ENCODE assay signal across 2 cellular contexts in the genomic region with DNA sequence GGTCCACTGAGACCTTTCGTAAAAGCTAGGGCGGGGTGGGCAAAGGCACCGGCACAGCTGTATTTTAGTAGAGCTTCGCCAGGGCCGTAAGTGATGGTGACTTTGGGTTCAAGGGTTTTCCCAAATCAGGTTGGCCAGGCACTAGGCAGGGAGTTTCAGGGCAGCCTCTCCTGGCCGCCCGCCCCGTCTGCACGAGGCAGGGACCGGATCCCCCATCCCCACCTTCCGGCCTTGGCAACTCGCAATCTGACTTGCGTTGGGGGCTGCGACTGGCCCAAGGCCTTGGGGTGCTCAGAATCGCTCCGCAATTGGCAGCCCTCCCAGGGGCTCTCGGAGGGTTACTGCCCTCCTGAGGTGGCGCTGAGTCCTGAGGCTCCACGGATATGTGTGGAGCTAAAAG.
TF ChIP-seq lines count a peak whose summit lies in the region.

No MANE protein-coding gene starts in this region.

TF ChIP-seq in SK-N-SH, 30 proteins besides CTCF, POLR2A, EP300 and RAD21 (continued from another document):
- TF ChIP-seq, protein P1, sequence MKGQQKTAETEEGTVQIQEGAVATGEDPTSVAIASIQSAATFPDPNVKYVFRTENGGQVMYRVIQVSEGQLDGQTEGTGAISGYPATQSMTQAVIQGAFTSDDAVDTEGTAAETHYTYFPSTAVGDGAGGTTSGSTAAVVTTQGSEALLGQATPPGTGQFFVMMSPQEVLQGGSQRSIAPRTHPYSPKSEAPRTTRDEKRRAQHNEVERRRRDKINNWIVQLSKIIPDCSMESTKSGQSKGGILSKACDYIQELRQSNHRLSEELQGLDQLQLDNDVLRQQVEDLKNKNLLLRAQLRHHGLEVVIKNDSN (IDR thresholded peaks at IDR 0.05; ENCODE audit: borderline replicate concordance, low read depth), result no peak
- TF ChIP-seq, protein P2, sequence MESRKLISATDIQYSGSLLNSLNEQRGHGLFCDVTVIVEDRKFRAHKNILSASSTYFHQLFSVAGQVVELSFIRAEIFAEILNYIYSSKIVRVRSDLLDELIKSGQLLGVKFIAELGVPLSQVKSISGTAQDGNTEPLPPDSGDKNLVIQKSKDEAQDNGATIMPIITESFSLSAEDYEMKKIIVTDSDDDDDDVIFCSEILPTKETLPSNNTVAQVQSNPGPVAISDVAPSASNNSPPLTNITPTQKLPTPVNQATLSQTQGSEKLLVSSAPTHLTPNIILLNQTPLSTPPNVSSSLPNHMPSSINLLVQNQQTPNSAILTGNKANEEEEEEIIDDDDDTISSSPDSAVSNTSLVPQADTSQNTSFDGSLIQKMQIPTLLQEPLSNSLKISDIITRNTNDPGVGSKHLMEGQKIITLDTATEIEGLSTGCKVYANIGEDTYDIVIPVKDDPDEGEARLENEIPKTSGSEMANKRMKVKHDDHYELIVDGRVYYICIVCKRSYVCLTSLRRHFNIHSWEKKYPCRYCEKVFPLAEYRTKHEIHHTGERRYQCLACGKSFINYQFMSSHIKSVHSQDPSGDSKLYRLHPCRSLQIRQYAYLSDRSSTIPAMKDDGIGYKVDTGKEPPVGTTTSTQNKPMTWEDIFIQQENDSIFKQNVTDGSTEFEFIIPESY (IDR thresholded peaks at IDR 0.05; ENCODE audit: borderline replicate concordance, low read depth), result no peak
- TF ChIP-seq CHD2 (IDR thresholded peaks at IDR 0.05; ENCODE audit: low read length, partially characterized antibody) (no peak), MXI1 (IDR thresholded peaks at IDR 0.05; ENCODE audit: low read depth, low read length) (no peak)

TF ChIP-seq in SK-N-SH treated with all-trans-retinoic acid at 6 μM for 48 hours, 23 proteins besides CTCF, POLR2A, EP300 and RAD21 (continued from another document):
- TF ChIP-seq, protein P3, sequence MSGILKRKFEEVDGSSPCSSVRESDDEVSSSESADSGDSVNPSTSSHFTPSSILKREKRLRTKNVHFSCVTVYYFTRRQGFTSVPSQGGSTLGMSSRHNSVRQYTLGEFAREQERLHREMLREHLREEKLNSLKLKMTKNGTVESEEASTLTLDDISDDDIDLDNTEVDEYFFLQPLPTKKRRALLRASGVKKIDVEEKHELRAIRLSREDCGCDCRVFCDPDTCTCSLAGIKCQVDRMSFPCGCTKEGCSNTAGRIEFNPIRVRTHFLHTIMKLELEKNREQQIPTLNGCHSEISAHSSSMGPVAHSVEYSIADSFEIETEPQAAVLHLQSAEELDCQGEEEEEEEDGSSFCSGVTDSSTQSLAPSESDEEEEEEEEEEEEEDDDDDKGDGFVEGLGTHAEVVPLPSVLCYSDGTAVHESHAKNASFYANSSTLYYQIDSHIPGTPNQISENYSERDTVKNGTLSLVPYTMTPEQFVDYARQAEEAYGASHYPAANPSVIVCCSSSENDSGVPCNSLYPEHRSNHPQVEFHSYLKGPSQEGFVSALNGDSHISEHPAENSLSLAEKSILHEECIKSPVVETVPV (CRISPR knock-in tag; IDR thresholded peaks at IDR 0.05), result no peak
- TF ChIP-seq SNAI2 (CRISPR knock-in tag; IDR thresholded peaks at IDR 0.05) (no peak), ZFP3 (CRISPR knock-in tag; IDR thresholded peaks at IDR 0.05) (no peak), TOX (CRISPR knock-in tag; IDR thresholded peaks at IDR 0.05; ENCODE audit: borderline replicate concordance) (no peak), RARB (CRISPR knock-in tag; IDR thresholded peaks at IDR 0.05) (no peak), GLIS3 (CRISPR knock-in tag; IDR thresholded peaks at IDR 0.05) (no peak), ARNTL (CRISPR knock-in tag; IDR thresholded peaks at IDR 0.05; ENCODE audit: borderline replicate concordance, low read depth) (no peak), ZFP30 (CRISPR knock-in tag; IDR thresholded peaks at IDR 0.05) (no peak), ZNF565 (CRISPR knock-in tag; conservative IDR thresholded peaks at IDR 0.05; ENCODE audit: low read depth) (no peak), OSR1 (CRISPR knock-in tag; IDR thresholded peaks at IDR 0.05) (no peak), ZNF8 (CRISPR knock-in tag; IDR thresholded peaks at IDR 0.05) (no peak)
- TF ChIP-seq, protein P4, sequence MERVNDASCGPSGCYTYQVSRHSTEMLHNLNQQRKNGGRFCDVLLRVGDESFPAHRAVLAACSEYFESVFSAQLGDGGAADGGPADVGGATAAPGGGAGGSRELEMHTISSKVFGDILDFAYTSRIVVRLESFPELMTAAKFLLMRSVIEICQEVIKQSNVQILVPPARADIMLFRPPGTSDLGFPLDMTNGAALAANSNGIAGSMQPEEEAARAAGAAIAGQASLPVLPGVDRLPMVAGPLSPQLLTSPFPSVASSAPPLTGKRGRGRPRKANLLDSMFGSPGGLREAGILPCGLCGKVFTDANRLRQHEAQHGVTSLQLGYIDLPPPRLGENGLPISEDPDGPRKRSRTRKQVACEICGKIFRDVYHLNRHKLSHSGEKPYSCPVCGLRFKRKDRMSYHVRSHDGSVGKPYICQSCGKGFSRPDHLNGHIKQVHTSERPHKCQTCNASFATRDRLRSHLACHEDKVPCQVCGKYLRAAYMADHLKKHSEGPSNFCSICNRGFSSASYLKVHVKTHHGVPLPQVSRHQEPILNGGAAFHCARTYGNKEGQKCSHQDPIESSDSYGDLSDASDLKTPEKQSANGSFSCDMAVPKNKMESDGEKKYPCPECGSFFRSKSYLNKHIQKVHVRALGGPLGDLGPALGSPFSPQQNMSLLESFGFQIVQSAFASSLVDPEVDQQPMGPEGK (CRISPR knock-in tag; IDR thresholded peaks at IDR 0.05; ENCODE audit: borderline replicate concordance), result no peak
TF ChIP-seq in SK-N-SH treated with all-trans-retinoic acid at 6 μM for 48 hours: peak in this region for 0.
